In genomic region chr19:10502524-10503001, GRCh38 we compare ENCODE assay signal across 1 cellular context.
TF ChIP-seq lines count a peak whose summit lies in the region.

No MANE protein-coding gene starts in this region.

TF ChIP-seq in K562, 482 proteins besides CTCF, POLR2A, EP300 and RAD21 (continued from another document and continues in another):
- TF ChIP-seq ZNF395 (CRISPR knock-in tag; IDR thresholded peaks at IDR 0.05) (no peak; the same call in none of the 2 replicates), ATF6 (CRISPR knock-in tag; IDR thresholded peaks at IDR 0.05) (no peak), EZH2 (IDR thresholded peaks at IDR 0.05; ENCODE audit: borderline replicate concordance, low read depth, low read length) (no peak), IRF1 (CRISPR knock-in tag; IDR thresholded peaks at IDR 0.05; ENCODE audit: borderline replicate concordance) (no peak), NFE2L1 (tag; IDR thresholded peaks at IDR 0.05; ENCODE audit: borderline replicate concordance, low read depth) (no peak), ZNF592 (IDR thresholded peaks at IDR 0.05) (peak; percentile 58; the same call in 1 of the 2 replicates), ZBED1 (IDR thresholded peaks at IDR 0.05) (no peak), PYGO2 (tag; IDR thresholded peaks at IDR 0.05) (no peak), ARID3A (IDR thresholded peaks at IDR 0.05; ENCODE audit: borderline replicate concordance, low read depth, low read length) (no peak), SNRNP70 (optimal IDR thresholded peaks at IDR 0.05; ENCODE audit: low read depth, low read length) (no peak), U2AF2 (optimal IDR thresholded peaks at IDR 0.05; ENCODE audit: low read depth, low read length) (no peak), KDM5B (IDR thresholded peaks at IDR 0.05; ENCODE audit: insufficient replicate concordance, low read depth, low read length) (peak; percentile 85), ZNF253 (CRISPR knock-in tag; conservative IDR thresholded peaks at IDR 0.05) (no peak), SRSF7 (optimal IDR thresholded peaks at IDR 0.05; ENCODE audit: low read depth, low read length) (no peak), ZKSCAN3 (CRISPR knock-in tag; IDR thresholded peaks at IDR 0.05) (no peak), HOXB6 (CRISPR knock-in tag; IDR thresholded peaks at IDR 0.05; ENCODE audit: borderline replicate concordance) (no peak), CREM (IDR thresholded peaks at IDR 0.05; ENCODE audit: low read depth) (peak; percentile 78), NFIC (IDR thresholded peaks at IDR 0.05) (no peak; the same call in 1 of the 2 replicates), ZNF134 (CRISPR knock-in tag; conservative IDR thresholded peaks at IDR 0.05) (no peak), MXI1 (IDR thresholded peaks at IDR 0.05; ENCODE audit: low read depth, low read length) (peak; percentile 74), BRCA1 (IDR thresholded peaks at IDR 0.05) (no peak), BRCA1 (CRISPR knock-in tag; IDR thresholded peaks at IDR 0.05) (no peak), SMAD1 (IDR thresholded peaks at IDR 0.05; ENCODE audit: low read depth, low read length, partially characterized antibody) (peak; percentile 68), ZNF354B (CRISPR knock-in tag; IDR thresholded peaks at IDR 0.05) (no peak), SREBF1 (IDR thresholded peaks at IDR 0.05; ENCODE audit: borderline replicate concordance, low read depth, low read length) (peak; percentile 51; the same call in 1 of the 2 replicates), BCL6 (CRISPR knock-in tag; IDR thresholded peaks at IDR 0.05) (no peak), SOX6 (IDR thresholded peaks at IDR 0.05) (peak; percentile 67), ZC3H11A (IDR thresholded peaks at IDR 0.05; ENCODE audit: low read depth, low read length) (no peak), SMARCC2 (IDR thresholded peaks at IDR 0.05; ENCODE audit: low read depth) (no peak; the same call in 1 of the 2 replicates), STAG1 (CRISPR knock-in tag; IDR thresholded peaks at IDR 0.05; ENCODE audit: borderline replicate concordance) (no peak), MLLT1 (IDR thresholded peaks at IDR 0.05) (no peak), FOXJ2 (tag; IDR thresholded peaks at IDR 0.05) (0 out of 2 replicates have a peak, but pooled peaks have one; percentile 39), ZC3H8 (IDR thresholded peaks at IDR 0.05) (no peak), JUND (IDR thresholded peaks at IDR 0.05; ENCODE audit: borderline replicate concordance, low read depth, low read length) (peak; percentile 77), JUND (tag; IDR thresholded peaks at IDR 0.05; ENCODE audit: borderline replicate concordance, low read depth, low read length) (peak; percentile 36; the same call in 1 of the 3 replicates), MCM7 (IDR thresholded peaks at IDR 0.05) (no peak), FIP1L1 (IDR thresholded peaks at IDR 0.05; ENCODE audit: low read depth, low read length, poor library complexity, severe bottlenecking) (peak; percentile 85), SIN3A (IDR thresholded peaks at IDR 0.05; ENCODE audit: borderline replicate concordance in 2 of 2, control insufficient read depth in 1 of 2, low read depth in 2 of 2, low read length in 2 of 2) (peak; percentile 49 to 82; a peak in 2 of 4 replicates), TGIF2 (CRISPR knock-in tag; IDR thresholded peaks at IDR 0.05) (no peak), RFX1 (IDR thresholded peaks at IDR 0.05) (no peak)
- TF ChIP-seq, protein P1, sequence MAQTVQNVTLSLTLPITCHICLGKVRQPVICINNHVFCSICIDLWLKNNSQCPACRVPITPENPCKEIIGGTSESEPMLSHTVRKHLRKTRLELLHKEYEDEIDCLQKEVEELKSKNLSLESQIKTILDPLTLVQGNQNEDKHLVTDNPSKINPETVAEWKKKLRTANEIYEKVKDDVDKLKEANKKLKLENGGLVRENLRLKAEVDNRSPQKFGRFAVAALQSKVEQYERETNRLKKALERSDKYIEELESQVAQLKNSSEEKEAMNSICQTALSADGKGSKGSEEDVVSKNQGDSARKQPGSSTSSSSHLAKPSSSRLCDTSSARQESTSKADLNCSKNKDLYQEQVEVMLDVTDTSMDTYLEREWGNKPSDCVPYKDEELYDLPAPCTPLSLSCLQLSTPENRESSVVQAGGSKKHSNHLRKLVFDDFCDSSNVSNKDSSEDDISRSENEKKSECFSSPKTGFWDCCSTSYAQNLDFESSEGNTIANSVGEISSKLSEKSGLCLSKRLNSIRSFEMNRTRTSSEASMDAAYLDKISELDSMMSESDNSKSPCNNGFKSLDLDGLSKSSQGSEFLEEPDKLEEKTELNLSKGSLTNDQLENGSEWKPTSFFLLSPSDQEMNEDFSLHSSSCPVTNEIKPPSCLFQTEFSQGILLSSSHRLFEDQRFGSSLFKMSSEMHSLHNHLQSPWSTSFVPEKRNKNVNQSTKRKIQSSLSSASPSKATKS (CRISPR knock-in tag; IDR thresholded peaks at IDR 0.05), result no peak
- TF ChIP-seq, protein P2, sequence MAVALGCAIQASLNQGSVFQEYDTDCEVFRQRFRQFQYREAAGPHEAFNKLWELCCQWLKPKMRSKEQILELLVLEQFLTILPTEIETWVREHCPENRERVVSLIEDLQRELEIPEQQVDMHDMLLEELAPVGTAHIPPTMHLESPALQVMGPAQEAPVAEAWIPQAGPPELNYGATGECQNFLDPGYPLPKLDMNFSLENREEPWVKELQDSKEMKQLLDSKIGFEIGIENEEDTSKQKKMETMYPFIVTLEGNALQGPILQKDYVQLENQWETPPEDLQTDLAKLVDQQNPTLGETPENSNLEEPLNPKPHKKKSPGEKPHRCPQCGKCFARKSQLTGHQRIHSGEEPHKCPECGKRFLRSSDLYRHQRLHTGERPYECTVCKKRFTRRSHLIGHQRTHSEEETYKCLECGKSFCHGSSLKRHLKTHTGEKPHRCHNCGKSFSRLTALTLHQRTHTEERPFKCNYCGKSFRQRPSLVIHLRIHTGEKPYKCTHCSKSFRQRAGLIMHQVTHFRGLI (CRISPR knock-in tag; IDR thresholded peaks at IDR 0.05), result no peak
- TF ChIP-seq, protein P3, sequence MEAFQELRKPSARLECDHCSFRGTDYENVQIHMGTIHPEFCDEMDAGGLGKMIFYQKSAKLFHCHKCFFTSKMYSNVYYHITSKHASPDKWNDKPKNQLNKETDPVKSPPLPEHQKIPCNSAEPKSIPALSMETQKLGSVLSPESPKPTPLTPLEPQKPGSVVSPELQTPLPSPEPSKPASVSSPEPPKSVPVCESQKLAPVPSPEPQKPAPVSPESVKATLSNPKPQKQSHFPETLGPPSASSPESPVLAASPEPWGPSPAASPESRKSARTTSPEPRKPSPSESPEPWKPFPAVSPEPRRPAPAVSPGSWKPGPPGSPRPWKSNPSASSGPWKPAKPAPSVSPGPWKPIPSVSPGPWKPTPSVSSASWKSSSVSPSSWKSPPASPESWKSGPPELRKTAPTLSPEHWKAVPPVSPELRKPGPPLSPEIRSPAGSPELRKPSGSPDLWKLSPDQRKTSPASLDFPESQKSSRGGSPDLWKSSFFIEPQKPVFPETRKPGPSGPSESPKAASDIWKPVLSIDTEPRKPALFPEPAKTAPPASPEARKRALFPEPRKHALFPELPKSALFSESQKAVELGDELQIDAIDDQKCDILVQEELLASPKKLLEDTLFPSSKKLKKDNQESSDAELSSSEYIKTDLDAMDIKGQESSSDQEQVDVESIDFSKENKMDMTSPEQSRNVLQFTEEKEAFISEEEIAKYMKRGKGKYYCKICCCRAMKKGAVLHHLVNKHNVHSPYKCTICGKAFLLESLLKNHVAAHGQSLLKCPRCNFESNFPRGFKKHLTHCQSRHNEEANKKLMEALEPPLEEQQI (IDR thresholded peaks at IDR 0.05), result no peak
- TF ChIP-seq, protein P4, sequence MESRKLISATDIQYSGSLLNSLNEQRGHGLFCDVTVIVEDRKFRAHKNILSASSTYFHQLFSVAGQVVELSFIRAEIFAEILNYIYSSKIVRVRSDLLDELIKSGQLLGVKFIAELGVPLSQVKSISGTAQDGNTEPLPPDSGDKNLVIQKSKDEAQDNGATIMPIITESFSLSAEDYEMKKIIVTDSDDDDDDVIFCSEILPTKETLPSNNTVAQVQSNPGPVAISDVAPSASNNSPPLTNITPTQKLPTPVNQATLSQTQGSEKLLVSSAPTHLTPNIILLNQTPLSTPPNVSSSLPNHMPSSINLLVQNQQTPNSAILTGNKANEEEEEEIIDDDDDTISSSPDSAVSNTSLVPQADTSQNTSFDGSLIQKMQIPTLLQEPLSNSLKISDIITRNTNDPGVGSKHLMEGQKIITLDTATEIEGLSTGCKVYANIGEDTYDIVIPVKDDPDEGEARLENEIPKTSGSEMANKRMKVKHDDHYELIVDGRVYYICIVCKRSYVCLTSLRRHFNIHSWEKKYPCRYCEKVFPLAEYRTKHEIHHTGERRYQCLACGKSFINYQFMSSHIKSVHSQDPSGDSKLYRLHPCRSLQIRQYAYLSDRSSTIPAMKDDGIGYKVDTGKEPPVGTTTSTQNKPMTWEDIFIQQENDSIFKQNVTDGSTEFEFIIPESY (CRISPR knock-in tag; IDR thresholded peaks at IDR 0.05), result peak; percentile 76
